ENCODE assay signal across 1 cellular context in the genomic region with DNA sequence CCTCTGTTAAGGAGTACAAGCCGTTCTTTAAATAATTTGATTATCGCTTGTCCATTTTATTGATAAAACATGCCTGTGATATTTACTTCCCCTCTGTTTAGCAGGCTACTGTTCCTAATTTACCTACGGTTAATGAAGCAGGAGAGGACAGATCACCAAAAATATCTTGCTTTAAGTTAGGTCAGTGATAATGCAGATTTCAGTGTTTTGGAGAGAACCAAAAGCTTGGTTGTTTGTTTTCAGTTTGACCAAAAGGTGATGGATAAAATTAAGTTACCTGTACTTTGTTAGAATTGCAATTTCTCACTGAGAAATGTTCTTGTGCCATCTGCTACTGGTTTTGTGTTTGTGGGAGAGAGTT.
TF ChIP-seq lines count a peak whose summit lies in the region.

No MANE protein-coding gene starts in this region.

TF ChIP-seq in H1, 55 proteins besides CTCF, POLR2A, EP300 and RAD21:
- TF ChIP-seq SP2 (IDR thresholded peaks at IDR 0.05; ENCODE audit: low read length) = no peak
- TF ChIP-seq, protein P1, sequence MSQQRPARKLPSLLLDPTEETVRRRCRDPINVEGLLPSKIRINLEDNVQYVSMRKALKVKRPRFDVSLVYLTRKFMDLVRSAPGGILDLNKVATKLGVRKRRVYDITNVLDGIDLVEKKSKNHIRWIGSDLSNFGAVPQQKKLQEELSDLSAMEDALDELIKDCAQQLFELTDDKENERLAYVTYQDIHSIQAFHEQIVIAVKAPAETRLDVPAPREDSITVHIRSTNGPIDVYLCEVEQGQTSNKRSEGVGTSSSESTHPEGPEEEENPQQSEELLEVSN (IDR thresholded peaks at IDR 0.05) = no peak
